Comparison of ENCODE assay signal across 23 cellular contexts in the genomic region with DNA sequence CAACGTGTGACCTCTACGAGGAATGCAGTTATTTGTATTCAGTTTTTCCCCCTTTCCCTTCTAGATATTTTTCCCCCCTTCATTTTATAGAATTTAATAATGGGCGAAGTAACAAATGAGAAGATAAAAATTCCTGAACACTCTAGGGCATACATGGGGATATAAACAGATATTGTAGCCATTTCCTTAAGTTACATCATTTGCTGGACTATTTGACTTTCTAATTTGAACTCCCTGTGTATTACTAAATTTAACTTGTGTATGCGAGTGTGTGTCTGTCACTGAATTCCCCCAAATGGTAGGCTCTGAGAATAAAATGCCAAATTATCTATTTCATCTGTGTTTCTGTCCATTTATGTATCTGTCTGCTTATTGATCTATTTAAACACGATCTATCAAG.
"Had no signal": no experiment of that assay in that cellular context is flagged by ENCODE, and none has a peak within 500 bp of the region (broad histone marks: within the 10 kb centered on the region; RNA-seq: fewer than 3 reads in every experiment).

No MANE protein-coding gene starts in this region.

- H3K27ac Mint-ChIP-seq: activated naive CD8-positive, alpha-beta T cell treated with anti-CD3 and anti-CD28 coated beads for 36 hours; activated T-cell treated with anti-CD3 and anti-CD28 coated beads, Interleukin-2, amount 50 U/mL, for 24 hours; activated T-helper 2 cell treated with anti-CD3 and anti-CD28 coated beads, Interferon-gamma antibody, Interleukin-2, Interleukin-4, amounts not matched to agents 10 μg/mL and 5 μg/mL and 100 μg/mL, durations not matched to agents 14 hours and 24 hours and 36 hours had no signal

- H3K27ac ChIP-seq: cardiac muscle cell, left lung, pancreas, psoas muscle, right atrium auricular region, spleen, testis, uterus, WERI-Rb-1 had no signal

- H3K36me3 Mint-ChIP-seq: activated naive CD8-positive, alpha-beta T cell treated with anti-CD3 and anti-CD28 coated beads for 36 hours had no signal

- H3K27me3 Mint-ChIP-seq: activated naive CD8-positive, alpha-beta T cell treated with anti-CD3 and anti-CD28 coated beads for 36 hours; activated T-cell treated with anti-CD3 and anti-CD28 coated beads, Interleukin-2, amount 50 U/mL, for 24 hours; naive thymus-derived CD4-positive, alpha-beta T cell had no signal

- H3K36me3 ChIP-seq: cardiac muscle cell, left lung, pancreas, right atrium auricular region, spleen, uterus, WERI-Rb-1 had no signal

- H3K27me3 ChIP-seq: cardiac muscle cell, left lung, pancreas, right atrium auricular region, testis, uterus had no signal

- H3K4me3 ChIP-seq: cardiac muscle cell, left lung, lung, pancreas, psoas muscle, right atrium auricular region, spleen, testis, uterus had no signal

- DNase-seq: activated naive CD4-positive, alpha-beta T cell treated with Interleukin-2 at 50 U/mL for 16 hours; activated naive CD8-positive, alpha-beta T cell treated with anti-CD3 and anti-CD28 coated beads for 36 hours; activated T-cell treated with anti-CD3 and anti-CD28 coated beads, Interleukin-2, amount 50 U/mL, for 24 hours; amniotic stem cell; dermis blood vessel endothelial cell; effector CD8-positive, alpha-beta T cell; foreskin melanocyte; hippocampal formation; kidney glomerular epithelial cell; left lung; naive thymus-derived CD4-positive, alpha-beta T cell; pancreas; psoas muscle; spleen; stimulated activated CD4-positive, alpha-beta T cell treated with anti-CD3 and anti-CD28 coated beads, Interleukin-4, amount 100 ng/mL, for 1 hour; testis; trophoblast cell; uterus; WERI-Rb-1 had no signal

- H3K9me3 ChIP-seq: pancreas, psoas muscle, right atrium auricular region, testis, uterus had no signal

- H3K4me1 ChIP-seq: left lung, pancreas, psoas muscle, right atrium auricular region, spleen, testis, uterus had no signal

- H3K9me3 Mint-ChIP-seq: activated T-helper 2 cell treated with anti-CD3 and anti-CD28 coated beads, Interferon-gamma antibody, Interleukin-2, Interleukin-4, amounts not matched to agents 10 μg/mL and 5 μg/mL and 100 μg/mL, durations not matched to agents 14 hours and 24 hours and 36 hours had no signal

- H3K4me3 Mint-ChIP-seq: activated naive CD8-positive, alpha-beta T cell treated with anti-CD3 and anti-CD28 coated beads for 36 hours; activated T-cell treated with anti-CD3 and anti-CD28 coated beads, Interleukin-2, amount 50 U/mL, for 24 hours; naive thymus-derived CD4-positive, alpha-beta T cell had no signal

- ATAC-seq: left lung; naive thymus-derived CD4-positive, alpha-beta T cell; pancreas; psoas muscle had no signal
